In genomic region chr19:17136617-17137016, GRCh38 we compare ENCODE assay signal across 11 cellular contexts.
DNase-seq lines count a peak whose midpoint lies in the region; ATAC-seq and TF ChIP-seq lines count a peak whose summit lies in the region.
"Had no signal": no experiment of that assay in that cellular context is flagged by ENCODE, and none has a peak within 500 bp of the region (broad histone marks: within the 10 kb centered on the region; RNA-seq: fewer than 3 reads in every experiment).

No MANE protein-coding gene starts in this region.

- H3K4me3 ChIP-seq in AG04450 (ENCODE audit: low read depth, low read length) (no peak overlapping the region), IMR-90 (ENCODE audit: insufficient read depth, low read depth, low read length) (no peak overlapping the region), gastroesophageal sphincter (no peak overlapping the region)

- peak overlapping the region; percentile 6 for H2AK5ac ChIP-seq in IMR-90 (ENCODE audit: low read depth, low read length)

- TF ChIP-seq CTCF in AG04450 (IDR thresholded peaks at IDR 0.05; ENCODE audit: low read depth, low read length) (no peak), IMR-90 (conservative IDR thresholded peaks at IDR 0.05; ENCODE audit: low read depth, low read length) (no peak), gastroesophageal sphincter (IDR thresholded peaks at IDR 0.05) (no peak), progenitor cell of endocrine pancreas (IDR thresholded peaks at IDR 0.05; ENCODE audit: unreplicated experiment) (no peak)

- DNase-seq in AG04450 (ENCODE audit: low read depth, low spot score) = no peak
- no peak for DNase-seq in IMR-90
- no peak for DNase-seq in progenitor cell of endocrine pancreas (ENCODE audit: low spot score, unreplicated experiment)
- DNase-seq in cerebellar cortex (ENCODE audit: low spot score) = no peak
- DNase-seq in amniotic stem cell (lab: John Stamatoyannopoulos, UW) = no peak
- no peak for DNase-seq in NCI-H82 (lab: John Stamatoyannopoulos, UW)
- DNase-seq: NCI-H2171 treated with DMSO at 0.1 percent for 48 hours; stimulated activated CD4-positive, alpha-beta T cell treated with anti-CD3 and anti-CD28 coated beads, Interleukin-4, amount 100 ng/mL, for 4 hours had no signal

- H3K9me3 Mint-ChIP-seq in progenitor cell of endocrine pancreas (ENCODE audit: low read depth) = no peaks in the 10 kb centered on the region

- H3K27ac ChIP-seq in AG04450 (ENCODE audit: low read depth, low read length) = peak overlapping the region; percentile 98
- peak overlapping the region; percentile 76; the same call in 1 of the 2 replicates for H3K27ac ChIP-seq in IMR-90 (ENCODE audit: insufficient read depth, low read length)
- peak overlapping the region; percentile 91 to 93 (median 92) for H3K27ac ChIP-seq in gastroesophageal sphincter
- H3K27ac ChIP-seq: KMS-11 had no signal

- H3K36me3 Mint-ChIP-seq in progenitor cell of endocrine pancreas (ENCODE audit: insufficient read depth) = peaks cover 2% of the 10 kb centered on the region

- H3K56ac ChIP-seq in IMR-90 (ENCODE audit: extremely low read depth, insufficient read depth, low read length) = no peak overlapping the region

- no peak for TF ChIP-seq RAD21 in IMR-90 (IDR thresholded peaks at IDR 0.05; ENCODE audit: low read length)

- H3K27me3 ChIP-seq in AG04450 (ENCODE audit: control insufficient read depth, insufficient read depth, low read length) (no peaks in the 10 kb centered on the region), IMR-90 (ENCODE audit: control insufficient read depth, insufficient read depth, low read length) (no peaks in the 10 kb centered on the region), gastroesophageal sphincter (no peaks in the 10 kb centered on the region)

- H4K8ac ChIP-seq in IMR-90 (ENCODE audit: low read depth in 2 of 2, low read length in 2 of 2) = peak overlapping the region in 1 of 2 experiments; percentile 97; a peak in 1 of 4 replicates

- no TSS peak for BruUV-seq in IMR-90 (replicated peaks; lab: Mats Ljungman, UMichigan)

- in situ Hi-C loops in IMR-90 (cut with MboI; ENCODE audit: low sequenced_read_pairs) = no loop called here

- H3K4me1 ChIP-seq in IMR-90 (ENCODE audit: control insufficient read depth, insufficient read depth, low read length) (peaks cover 11% of the 10 kb centered on the region), gastroesophageal sphincter (peaks cover 5 to 45% (median 17%) of the 10 kb centered on the region in 3 donors)

- WGBS in IMR-90 (ENCODE audit: extremely low coverage in 2 of 2, insufficient read length in 1 of 2), 2 experiments = 94% methylated on average over 3 of the region's 11 CpGs; no CpG with 5 or more reads in 1 of the 2 experiments
- 83 to 100% methylated on average over 2 to 7 of the region's 11 CpGs for WGBS in gastroesophageal sphincter (ENCODE audit: low coverage in 1 of 2), 2 donors

- H3K4me3 Mint-ChIP-seq in progenitor cell of endocrine pancreas (ENCODE audit: low read depth) = no peak overlapping the region

- H3K27ac Mint-ChIP-seq in progenitor cell of endocrine pancreas = peak overlapping the region; percentile 100

- TF ChIP-seq POLR2A in IMR-90 (IDR thresholded peaks at IDR 0.05; ENCODE audit: low read depth, low read length) (no peak), gastroesophageal sphincter (IDR thresholded peaks at IDR 0.05) (no peak)

- no peak overlapping the region for H3K18ac ChIP-seq in IMR-90 (ENCODE audit: low read depth, low read length)

- H4K5ac ChIP-seq in IMR-90 (ENCODE audit: low read depth, low read length) = peak overlapping the region; percentile 21; the same call in 1 of the 2 replicates

- H3K4me2 ChIP-seq in IMR-90 (ENCODE audit: low read depth, low read length) = no peak overlapping the region
- H3K4me2 ChIP-seq: KMS-11 had no signal

- peak overlapping the region; percentile 77 for H2BK5ac ChIP-seq in IMR-90 (ENCODE audit: low read depth, low read length, poor library complexity, severe bottlenecking)

- TF ChIP-seq EP300 in gastroesophageal sphincter (IDR thresholded peaks at IDR 0.05) = no peak

- H2AK9ac ChIP-seq in IMR-90 (replicated peaks; ENCODE audit: low read depth, low read length, poor library complexity) = no peak overlapping the region

- CTCF ChIA-PET in AG04450 (lab: Charles Lee) (interaction anchor here (0.7 to 1.0 kb wide), 2 partner anchors 68 to 70 kb away, joined by 3 read pairs; no protein-coding TSS in a partner anchor), IMR-90 (lab: Yijun Ruan, JAX) (no interaction called here)

- ATAC-seq in IMR-90 (ENCODE audit: low read depth) = no peak
- no peak for ATAC-seq in gastroesophageal sphincter
- ATAC-seq in GM18867 (IDR thresholded peaks at IDR 0.05; ENCODE audit: unreplicated experiment) = no peak

- intact Hi-C loops in IMR-90 (cut with micrococcal nuclease) = no loop called here

- H2AFZ ChIP-seq in IMR-90 (replicated peaks; ENCODE audit: low read length, poor library complexity) = no peak overlapping the region

- H3K36me3 ChIP-seq in IMR-90 (ENCODE audit: control insufficient read depth, insufficient read depth, low read length) = peaks cover 5% of the 10 kb centered on the region
- no peaks in the 10 kb centered on the region for H3K36me3 ChIP-seq in gastroesophageal sphincter

- dilution Hi-C loops in IMR-90 (cut with HindIII; ENCODE audit: low sequenced_read_pairs, unreplicated experiment) = no loop called here

- POLR2A ChIA-PET in AG04450 (lab: Yijun Ruan, JAX) (no interaction called here), IMR-90 (lab: Charles Lee; ENCODE audit: unreplicated experiment) (no interaction called here)

- no peak overlapping the region for H2BK120ac ChIP-seq in IMR-90 (ENCODE audit: low read depth, low read length)

- peak overlapping the region; percentile 79; the same call in 1 of the 2 replicates for H4K91ac ChIP-seq in IMR-90 (ENCODE audit: insufficient read depth, low read depth, low read length)

- H4K20me1 ChIP-seq in IMR-90 (ENCODE audit: insufficient read depth, low read length) = peaks cover 16% of the 10 kb centered on the region

- peak overlapping the region; percentile 92 for H3K4ac ChIP-seq in IMR-90 (ENCODE audit: low read depth, low read length)

- no peak overlapping the region for H2BK20ac ChIP-seq in IMR-90 (ENCODE audit: low read depth, low read length)

- no peaks in the 10 kb centered on the region for H3K27me3 Mint-ChIP-seq in progenitor cell of endocrine pancreas

- H3K23ac ChIP-seq in IMR-90 (ENCODE audit: low read depth, low read length) = peak overlapping the region; percentile 95; the same call in 1 of the 2 replicates

- H3K4me1 Mint-ChIP-seq in progenitor cell of endocrine pancreas (ENCODE audit: low read depth) = peaks cover 14% of the 10 kb centered on the region

- H2BK15ac ChIP-seq in IMR-90 (ENCODE audit: low read depth, low read length) = no peak overlapping the region; the same call in 2 of the 3 replicates

- H3K14ac ChIP-seq in IMR-90 (replicated peaks; ENCODE audit: low read depth, low read length) = peak overlapping the region; percentile 93

- H3K9ac ChIP-seq in IMR-90 (ENCODE audit: low read depth, low read length) = no peak overlapping the region
- H3K9ac ChIP-seq: KMS-11 had no signal

- no peaks in the 10 kb centered on the region for H3K9me3 ChIP-seq in AG04450 (ENCODE audit: control insufficient read depth, insufficient read depth, low read length)
- H3K9me3 ChIP-seq in IMR-90 (ENCODE audit: control insufficient read depth, insufficient read depth, low read length) = no peaks in the 10 kb centered on the region
- H3K9me3 ChIP-seq in gastroesophageal sphincter = no peaks in the 10 kb centered on the region

- H3K79me1 ChIP-seq in IMR-90 (ENCODE audit: low read depth in 1 of 2, low read length in 2 of 2) = peaks cover 35 to 70% of the 10 kb centered on the region in 2 experiments

- peaks cover 8% of the 10 kb centered on the region; the same call in 1 of the 2 replicates for H3K9me1 ChIP-seq in IMR-90 (ENCODE audit: insufficient read depth, low read length)

TF ChIP-seq in IMR-90, 13 proteins besides CTCF, POLR2A, EP300 and RAD21:
- TF ChIP-seq MAFK (IDR thresholded peaks at IDR 0.05; ENCODE audit: low read depth, low read length) = no peak
